Comparison of ENCODE assay signal across 15 cellular contexts in the genomic region with DNA sequence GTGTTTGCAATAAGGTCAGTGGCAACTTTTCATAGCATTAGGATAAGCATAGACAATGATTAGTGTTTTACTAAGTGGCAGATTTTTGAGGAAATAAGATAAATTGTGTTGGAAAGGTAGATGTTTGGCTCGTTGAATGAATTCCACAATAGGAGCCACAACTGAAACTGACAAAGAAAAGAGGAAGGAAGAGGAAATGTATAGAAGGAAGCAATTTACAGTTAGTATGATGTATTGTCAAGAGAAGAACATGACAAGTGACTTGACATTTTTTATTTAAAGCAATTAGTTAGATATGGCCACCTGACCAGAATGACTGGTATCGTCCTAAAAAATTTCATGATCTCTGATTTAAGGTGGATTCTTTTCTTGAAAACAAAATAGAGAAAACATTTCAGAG. TPM values are rescaled to one million over a fixed set of nuclear protein-coding genes. Genes with fewer than 3 reads are reported as not detected.
"Had no signal": no experiment of that assay in that cellular context is flagged by ENCODE, and none has a peak within 500 bp of the region (broad histone marks: within the 10 kb centered on the region; RNA-seq: fewer than 3 reads in every experiment).

No MANE protein-coding gene starts in this region.

- H3K4me3 ChIP-seq: adrenal gland, body of pancreas, coronary artery, gastroesophageal sphincter, left ventricle myocardium inferior, psoas muscle had no signal

- FAIRE-seq: keratinocyte had no signal

- DNase-seq: activated CD4-positive, alpha-beta T cell treated with anti-CD3 and anti-CD28 coated beads, Interleukin-2, amount 10 ng/mL, durations not matched to agents 24 days and 14 days; activated CD8-positive, alpha-beta memory T cell treated with anti-CD3 and anti-CD28 coated beads for 24 hours; activated naive CD4-positive, alpha-beta T cell treated with anti-CD3 and anti-CD28 coated beads, Interleukin-2, amount 50 U/mL, for 16 hours; adrenal gland; body of pancreas; central memory CD4-positive, alpha-beta T cell; effector CD8-positive, alpha-beta T cell; left ventricle myocardium inferior; psoas muscle; stimulated activated CD4-positive, alpha-beta T cell treated with anti-CD3 and anti-CD28 coated beads, Interleukin-2, amount 100 ng/mL, for 24 hours; stimulated activated naive CD4-positive, alpha-beta T cell; T1000 had no signal

- H3K4me1 ChIP-seq: adrenal gland, body of pancreas, gastroesophageal sphincter, psoas muscle had no signal

- H3K27ac ChIP-seq: adrenal gland, body of pancreas, coronary artery, gastroesophageal sphincter, left ventricle myocardium inferior, psoas muscle had no signal

- H3K36me3 ChIP-seq: adrenal gland, gastroesophageal sphincter, left ventricle myocardium inferior had no signal

- H3K27me3 ChIP-seq: adrenal gland, body of pancreas, gastroesophageal sphincter had no signal

- H3K9me3 ChIP-seq: adrenal gland, body of pancreas, gastroesophageal sphincter, left ventricle myocardium inferior, psoas muscle had no signal

RNA-seq across cellular contexts. Expression of a gene that starts 3.1 kb away (rescaled TPM):
- polyA plus RNA-seq: adrenal gland, keratinocyte had no signal
